In genomic region chr2:38074775-38075435, GRCh38 we compare ENCODE assay signal across 8 cellular contexts. TPM values are rescaled to one million over a fixed set of nuclear protein-coding genes. Genes with fewer than 3 reads are reported as not detected.
A peak's percentile ranks its signal among the peaks of the same experiment; 100 is the strongest.
DNase-seq lines count a peak whose midpoint lies in the region; ATAC-seq and TF ChIP-seq lines count a peak whose summit lies in the region.

No MANE protein-coding gene starts in this region.

- CTCF ChIA-PET in CD4-positive, alpha-beta memory T cell (lab: Charles Lee; ENCODE audit: partially characterized antibody): no interaction called here

- peak; percentile 69 for DNase-seq in activated CD4-positive, alpha-beta T cell treated with anti-CD3 and anti-CD28 coated beads, Interleukin-2, amount 10 ng/mL, durations not matched to agents 24 days and 14 days
- no peak for DNase-seq in activated CD4-positive, alpha-beta T cell treated with anti-CD3 and anti-CD28 coated beads, Interleukin-2, amount 50 U/mL, for 1 hour
- DNase-seq in cardiac fibroblast (ENCODE audit: low read depth in 2 of 2) (peak; percentile 54 to 62), left lobe of liver (ENCODE audit: low spot score) (peak; percentile 56), thoracic aorta (ENCODE audit: low spot score) (no peak), NAMALWA (ENCODE audit: low spot score) (no peak)
- DNase-seq in CD4-positive, alpha-beta memory T cell: no peak

- H3K4me3 Mint-ChIP-seq in activated CD4-positive, alpha-beta T cell treated with anti-CD3 and anti-CD28 coated beads, Interleukin-2, amount 10 ng/mL, durations not matched to agents 24 days and 14 days: peak overlapping the region; percentile 86
- H3K4me3 Mint-ChIP-seq in CD4-positive, alpha-beta memory T cell: peak overlapping the region in 2 of 8 donors; percentile 25 to 29

- intact Hi-C loops in activated CD4-positive, alpha-beta T cell treated with anti-CD3 and anti-CD28 coated beads, Interleukin-2, amount 10 ng/mL, durations not matched to agents 24 days and 14 days (cut with micrococcal nuclease): no loop called here
- intact Hi-C loops in CD4-positive, alpha-beta memory T cell (cut with micrococcal nuclease): no loop called here

- peak; percentile 9 for ATAC-seq in left lobe of liver
- ATAC-seq in thoracic aorta (ENCODE audit: insufficient number of reproducible peaks, low FRiP score, low read depth): no peak
- ATAC-seq in GM18520 (IDR thresholded peaks at IDR 0.05; ENCODE audit: unreplicated experiment): no peak

- peak overlapping the region; percentile 47 to 55 for H3K4me3 ChIP-seq in cardiac fibroblast (replicated peaks in 1 of 2; ENCODE audit: low read depth in 2 of 2, low read length in 2 of 2)
- peak overlapping the region; percentile 80 for H3K4me3 ChIP-seq in thoracic aorta
- no peak overlapping the region for H3K4me3 ChIP-seq in CD4-positive, alpha-beta memory T cell (ENCODE audit: low read length in 2 of 2)

- peaks cover 28% of the 10 kb centered on the region for H3K4me1 Mint-ChIP-seq in activated CD4-positive, alpha-beta T cell treated with anti-CD3 and anti-CD28 coated beads, Interleukin-2, amount 10 ng/mL, durations not matched to agents 24 days and 14 days
- peaks cover 6 to 32% (median 15%) of the 10 kb centered on the region in 4 donors for H3K4me1 Mint-ChIP-seq in CD4-positive, alpha-beta memory T cell

- H3K9me3 Mint-ChIP-seq in activated CD4-positive, alpha-beta T cell treated with anti-CD3 and anti-CD28 coated beads, Interleukin-2, amount 10 ng/mL, durations not matched to agents 24 days and 14 days: no peaks in the 10 kb centered on the region
- no peaks in the 10 kb centered on the region for H3K9me3 Mint-ChIP-seq in CD4-positive, alpha-beta memory T cell

- H3K36me3 Mint-ChIP-seq in activated CD4-positive, alpha-beta T cell treated with anti-CD3 and anti-CD28 coated beads, Interleukin-2, amount 10 ng/mL, durations not matched to agents 24 days and 14 days (ENCODE audit: low read depth): peaks cover 17% of the 10 kb centered on the region
- peaks cover 0 to 4% of the 10 kb centered on the region in 2 donors for H3K36me3 Mint-ChIP-seq in CD4-positive, alpha-beta memory T cell

- no peaks in the 10 kb centered on the region for H3K9me3 ChIP-seq in thoracic aorta
- H3K9me3 ChIP-seq in CD4-positive, alpha-beta memory T cell (ENCODE audit: control insufficient read depth in 1 of 2, low read length in 2 of 2): no peaks in the 10 kb centered on the region

- TF ChIP-seq CTCF in cardiac fibroblast (IDR thresholded peaks at IDR 0.05; ENCODE audit: low read depth, low read length): no peak
- no peak for TF ChIP-seq CTCF in thoracic aorta (IDR thresholded peaks at IDR 0.05)

- H3K4me1 ChIP-seq in thoracic aorta (ENCODE audit: control insufficient read depth in 1 of 2, low read depth in 2 of 2): peaks cover 3 to 37% of the 10 kb centered on the region in 2 donors
- H3K4me1 ChIP-seq in CD4-positive, alpha-beta memory T cell (ENCODE audit: insufficient read depth, low read length): peaks cover 5% of the 10 kb centered on the region

- H3K27ac Mint-ChIP-seq in activated CD4-positive, alpha-beta T cell treated with anti-CD3 and anti-CD28 coated beads, Interleukin-2, amount 10 ng/mL, durations not matched to agents 24 days and 14 days: peak overlapping the region; percentile 82
- H3K27ac Mint-ChIP-seq in CD4-positive, alpha-beta memory T cell: no peak overlapping the region

- peaks cover 46% of the 10 kb centered on the region for H3K27me3 Mint-ChIP-seq in activated CD4-positive, alpha-beta T cell treated with anti-CD3 and anti-CD28 coated beads, Interleukin-2, amount 10 ng/mL, durations not matched to agents 24 days and 14 days
- H3K27me3 Mint-ChIP-seq in CD4-positive, alpha-beta memory T cell: peaks cover 36 to 38% of the 10 kb centered on the region in 2 donors

- H3K36me3 ChIP-seq in thoracic aorta: no peaks in the 10 kb centered on the region
- H3K36me3 ChIP-seq in CD4-positive, alpha-beta memory T cell (ENCODE audit: insufficient read depth, low read length): no peaks in the 10 kb centered on the region

- H3K27ac ChIP-seq in thoracic aorta: no peak overlapping the region
- H3K27ac ChIP-seq in CD4-positive, alpha-beta memory T cell (ENCODE audit: low read depth, low read length): no peak overlapping the region

- peaks cover 14% of the 10 kb centered on the region for H3K27me3 ChIP-seq in thoracic aorta (replicated peaks; ENCODE audit: insufficient read depth)
- peaks cover 13% of the 10 kb centered on the region for H3K27me3 ChIP-seq in CD4-positive, alpha-beta memory T cell (ENCODE audit: insufficient read depth, low read length)

- POLR2A ChIA-PET in CD4-positive, alpha-beta memory T cell (lab: Charles Lee; ENCODE audit: partially characterized antibody): no interaction called here

RNA-seq across cellular contexts. Expression of gene CYP1B1, which starts 1.0 kb away (rescaled TPM):
- 12.2 and 13.7 TPM in 2 replicates for total RNA-seq in activated CD4-positive, alpha-beta T cell treated with anti-CD3 and anti-CD28 coated beads, Interleukin-2, amount 10 ng/mL, durations not matched to agents 24 days and 14 days
- total RNA-seq in left lobe of liver: 6.1 TPM
- 10 to 100 TPM; 27.1 to 83.0 TPM for total RNA-seq in thoracic aorta
- 1 to 10 TPM; 5.8 to 6.4 TPM for total RNA-seq in CD4-positive, alpha-beta memory T cell
- polyA plus RNA-seq in CD4-positive, alpha-beta memory T cell: under 1 TPM in 1 of 2 donors, not detected in 1; 0.04 TPM

Comparison
In these comparisons a context has a peak if more than half of its experiments do, and no peak if none do; other contexts are left out.
1. DNase-seq: peak in activated CD4-positive, alpha-beta T cell treated with anti-CD3 and anti-CD28 coated beads, Interleukin-2, amount 10 ng/mL, durations not matched to agents 24 days and 14 days (single experiment), cardiac fibroblast (2 of 2) and left lobe of liver (single experiment); none in activated CD4-positive, alpha-beta T cell treated with anti-CD3 and anti-CD28 coated beads, Interleukin-2, amount 50 U/mL, for 1 hour (single experiment), thoracic aorta (single experiment), CD4-positive, alpha-beta memory T cell (0 of 5) and NAMALWA (single experiment).
2. H3K4me3 ChIP-seq: peak in cardiac fibroblast (2 of 2) and thoracic aorta (single experiment); none in CD4-positive, alpha-beta memory T cell (0 of 2).